ENCODE assay signal across 8 cellular contexts in genomic region chr12:47870175-47870781, GRCh38. TPM values are rescaled to one million over a fixed set of nuclear protein-coding genes. Genes with fewer than 3 reads are reported as not detected.
DNase-seq lines count a peak whose midpoint lies in the region; ATAC-seq and TF ChIP-seq lines count a peak whose summit lies in the region.

No MANE protein-coding gene starts in this region.

- no peak overlapping the region for H2AFZ ChIP-seq in MM.1S (ENCODE audit: low read length)

- H3F3A ChIP-seq in MM.1S (ENCODE audit: insufficient read depth, low read length): peaks cover 37% of the 10 kb centered on the region

- H3K27me3 Mint-ChIP-seq in activated naive CD4-positive, alpha-beta T cell treated with anti-CD3 and anti-CD28 coated beads, Interleukin-2, amount 10 ng/mL, durations not matched to agents 7 days and 5 days: no peaks in the 10 kb centered on the region
- no peaks in the 10 kb centered on the region for H3K27me3 Mint-ChIP-seq in dendritic cell treated with granulocyte-macrophage colony-stimulating factor and Interleukin-4, amounts not matched to agents 40 ng/mL and 50 ng/mL, for 4 days
- H3K27me3 Mint-ChIP-seq in naive thymus-derived CD4-positive, alpha-beta T cell: no peaks in the 10 kb centered on the region

- peaks cover 42% of the 10 kb centered on the region for H3K4me1 Mint-ChIP-seq in activated naive CD4-positive, alpha-beta T cell treated with anti-CD3 and anti-CD28 coated beads, Interleukin-2, amount 10 ng/mL, durations not matched to agents 7 days and 5 days
- H3K4me1 Mint-ChIP-seq in dendritic cell treated with granulocyte-macrophage colony-stimulating factor and Interleukin-4, amounts not matched to agents 40 ng/mL and 50 ng/mL, for 4 days (ENCODE audit: low read depth): peaks cover 97% of the 10 kb centered on the region
- peaks cover 0 to 85% (median 0%) of the 10 kb centered on the region in 7 donors for H3K4me1 Mint-ChIP-seq in naive thymus-derived CD4-positive, alpha-beta T cell

- CTCF ChIA-PET in activated naive CD4-positive, alpha-beta T cell treated with anti-CD3 and anti-CD28 coated beads, Interleukin-2, amount 10 ng/mL, durations not matched to agents 7 days and 5 days (lab: Charles Lee): interaction anchor here (0.7 to 2.4 kb wide), 9 partner anchors 10 to 295 kb away, joined by 3 to 7 read pairs (median 3); partner anchors contain the start of genes TMEM106C and VDR
- CTCF ChIA-PET in naive thymus-derived CD4-positive, alpha-beta T cell (lab: Charles Lee): interaction anchor here (0.7 to 1.7 kb wide), 5 partner anchors 31 to 126 kb away, joined by 3 to 7 read pairs (median 4); partner anchors contain the start of gene VDR

- no peak overlapping the region for H3K4me3 Mint-ChIP-seq in activated naive CD4-positive, alpha-beta T cell treated with anti-CD3 and anti-CD28 coated beads, Interleukin-2, amount 10 ng/mL, durations not matched to agents 7 days and 5 days
- no peak overlapping the region for H3K4me3 Mint-ChIP-seq in dendritic cell treated with granulocyte-macrophage colony-stimulating factor and Interleukin-4, amounts not matched to agents 40 ng/mL and 50 ng/mL, for 4 days
- H3K4me3 Mint-ChIP-seq in naive thymus-derived CD4-positive, alpha-beta T cell: peak overlapping the region in 1 of 10 donors; percentile 49

- no peaks in the 10 kb centered on the region for H3K9me3 ChIP-seq in MM.1S (replicated peaks; ENCODE audit: insufficient read depth, low read length)
- H3K9me3 ChIP-seq in naive thymus-derived CD4-positive, alpha-beta T cell (ENCODE audit: control insufficient read depth in 2 of 3, low read length in 3 of 3): no peaks in the 10 kb centered on the region

- ATAC-seq in naive thymus-derived CD4-positive, alpha-beta T cell: peak; percentile 51

- H3K4me2 ChIP-seq in MM.1S (ENCODE audit: low read depth, low read length): peak overlapping the region; percentile 50

- no peak overlapping the region for H3K4me3 ChIP-seq in MM.1S (ENCODE audit: low read length)
- no peak overlapping the region for H3K4me3 ChIP-seq in naive thymus-derived CD4-positive, alpha-beta T cell (ENCODE audit: low read length)

- peaks cover 53% of the 10 kb centered on the region for H3K79me2 ChIP-seq in MM.1S (ENCODE audit: low read length)

- H3K36me3 Mint-ChIP-seq in activated naive CD4-positive, alpha-beta T cell treated with anti-CD3 and anti-CD28 coated beads, Interleukin-2, amount 10 ng/mL, durations not matched to agents 7 days and 5 days: peaks cover 21% of the 10 kb centered on the region
- peaks cover 91% of the 10 kb centered on the region for H3K36me3 Mint-ChIP-seq in dendritic cell treated with granulocyte-macrophage colony-stimulating factor and Interleukin-4, amounts not matched to agents 40 ng/mL and 50 ng/mL, for 4 days (ENCODE audit: low read depth)
- peaks cover 0 to 60% (median 0%) of the 10 kb centered on the region in 5 donors for H3K36me3 Mint-ChIP-seq in naive thymus-derived CD4-positive, alpha-beta T cell

- H4K20me1 ChIP-seq in MM.1S (ENCODE audit: insufficient read depth, low read length): no peaks in the 10 kb centered on the region

- H3K9me3 Mint-ChIP-seq in activated naive CD4-positive, alpha-beta T cell treated with anti-CD3 and anti-CD28 coated beads, Interleukin-2, amount 10 ng/mL, durations not matched to agents 7 days and 5 days: no peaks in the 10 kb centered on the region
- H3K9me3 Mint-ChIP-seq in dendritic cell treated with granulocyte-macrophage colony-stimulating factor and Interleukin-4, amounts not matched to agents 40 ng/mL and 50 ng/mL, for 4 days: no peaks in the 10 kb centered on the region
- peaks cover 0 to 1% (median 0%) of the 10 kb centered on the region in 11 donors for H3K9me3 Mint-ChIP-seq in naive thymus-derived CD4-positive, alpha-beta T cell

- no peak overlapping the region; the same call in 1 of the 2 replicates for H3K9ac ChIP-seq in MM.1S (ENCODE audit: low read length)

- H3K27ac Mint-ChIP-seq in activated naive CD4-positive, alpha-beta T cell treated with anti-CD3 and anti-CD28 coated beads, Interleukin-2, amount 10 ng/mL, durations not matched to agents 7 days and 5 days: peak overlapping the region; percentile 14
- peak overlapping the region; percentile 97 for H3K27ac Mint-ChIP-seq in dendritic cell treated with granulocyte-macrophage colony-stimulating factor and Interleukin-4, amounts not matched to agents 40 ng/mL and 50 ng/mL, for 4 days
- peak overlapping the region in 1 of 9 donors; percentile 84 for H3K27ac Mint-ChIP-seq in naive thymus-derived CD4-positive, alpha-beta T cell

- H3K27ac ChIP-seq in MM.1S (ENCODE audit: low read length): peak overlapping the region; percentile 67
- no peak overlapping the region for H3K27ac ChIP-seq in naive thymus-derived CD4-positive, alpha-beta T cell (ENCODE audit: low read depth, low read length)

- no peak for DNase-seq in activated naive CD4-positive, alpha-beta T cell treated with anti-CD3 and anti-CD28 coated beads, Interleukin-2, amount 10 ng/mL, durations not matched to agents 7 days and 5 days
- DNase-seq in activated naive CD4-positive, alpha-beta T cell treated with anti-CD3 and anti-CD28 coated beads, Interleukin-2, amount 50 U/mL, for 16 hours: no peak
- DNase-seq in MM.1S (peak; percentile 83), NCI-H1694 (lab: John Stamatoyannopoulos, UW) (no peak), NCI-H2196 (lab: John Stamatoyannopoulos, UW; ENCODE audit: unreplicated experiment) (no peak)
- no peak for DNase-seq in naive thymus-derived CD4-positive, alpha-beta T cell
- no peak for DNase-seq in stimulated activated CD4-positive, alpha-beta T cell treated with anti-CD3 and anti-CD28 coated beads, Interleukin-4, amount 100 ng/mL, for 24 hours

- H3K36me3 ChIP-seq in MM.1S (replicated peaks; ENCODE audit: insufficient read depth, low read length): no peaks in the 10 kb centered on the region
- no peaks in the 10 kb centered on the region for H3K36me3 ChIP-seq in naive thymus-derived CD4-positive, alpha-beta T cell (ENCODE audit: control insufficient read depth in 2 of 3, insufficient read depth in 3 of 3, low read length in 3 of 3)

- no peaks in the 10 kb centered on the region for H3K9me2 ChIP-seq in MM.1S (replicated peaks; ENCODE audit: insufficient read depth, low read length)

- H3K27me3 ChIP-seq in MM.1S (replicated peaks; ENCODE audit: insufficient read depth, low read length): no peaks in the 10 kb centered on the region
- H3K27me3 ChIP-seq in naive thymus-derived CD4-positive, alpha-beta T cell (ENCODE audit: control insufficient read depth in 2 of 2, insufficient read depth in 2 of 2, low read length in 2 of 2): no peaks in the 10 kb centered on the region

- H3K4me1 ChIP-seq in MM.1S (ENCODE audit: low read length): peaks cover 54% of the 10 kb centered on the region
- no peaks in the 10 kb centered on the region for H3K4me1 ChIP-seq in naive thymus-derived CD4-positive, alpha-beta T cell (ENCODE audit: control insufficient read depth in 2 of 2, insufficient read depth in 2 of 2, low read length in 2 of 2)

- intact Hi-C loops in dendritic cell treated with granulocyte-macrophage colony-stimulating factor and Interleukin-4, amounts not matched to agents 40 ng/mL and 50 ng/mL, for 4 days (cut with micrococcal nuclease): loop anchor here (1.0 to 2.0 kb wide), 3 partner anchors 19 to 79 kb away; partner anchors contain the start of gene VDR
- intact Hi-C loops in naive thymus-derived CD4-positive, alpha-beta T cell (cut with micrococcal nuclease): loop anchor here (1.0 to 2.0 kb wide), 2 partner anchors 35 to 93 kb away; partner anchors contain the start of genes TMEM106C (in 1 of the 2) and VDR (in 1 of the 2)

- TF ChIP-seq CTCF in MM.1S (IDR thresholded peaks at IDR 0.05; ENCODE audit: low read length): peak; percentile 68

- POLR2A ChIA-PET in naive thymus-derived CD4-positive, alpha-beta T cell (lab: Charles Lee): no interaction called here

RNA-seq across cellular contexts. Expression of gene VDR, which starts 34.5 kb away (rescaled TPM):
- 10 to 100 TPM in 2 of 5 experiments, 1 to 10 TPM in 3; 1.6 to 82.6 (median 2.9) TPM for total RNA-seq in naive thymus-derived CD4-positive, alpha-beta T cell
- 1 to 10 TPM in 1 of 2 donors, under 1 TPM in 1; 0.11 to 1.4 TPM for polyA plus RNA-seq in naive thymus-derived CD4-positive, alpha-beta T cell

RNA-seq across cellular contexts. Expression of gene HDAC7, which starts 50.6 kb away (rescaled TPM):
- total RNA-seq in naive thymus-derived CD4-positive, alpha-beta T cell: 100 to 1,000 TPM; 150 to 194 (median 188) TPM
- 10 to 100 TPM; 16.7 to 36.7 TPM for polyA plus RNA-seq in naive thymus-derived CD4-positive, alpha-beta T cell
